In genomic region chr17:61837175-61838051, GRCh38 we compare ENCODE assay signal across 8 cellular contexts. TPM values are rescaled to one million over a fixed set of nuclear protein-coding genes. Genes with fewer than 3 reads are reported as not detected.
A peak's percentile ranks its signal among the peaks of the same experiment; 100 is the strongest.
DNase-seq lines count a peak whose midpoint lies in the region; ATAC-seq, FAIRE-seq and TF ChIP-seq lines count a peak whose summit lies in the region.

No MANE protein-coding gene starts in this region.

- H3K9me3 Mint-ChIP-seq in T-cell: no peaks in the 10 kb centered on the region

- no peaks in the 10 kb centered on the region for H4K20me1 ChIP-seq in keratinocyte (ENCODE audit: control insufficient read depth, extremely low read depth, insufficient read depth, low read length)

- no peak overlapping the region for H3K4me2 ChIP-seq in keratinocyte (ENCODE audit: control insufficient read depth, extremely low read depth, insufficient read depth, low read depth, low read length)

- H3K4me1 Mint-ChIP-seq in T-cell: no peaks in the 10 kb centered on the region

- H3K27ac Mint-ChIP-seq in T-cell: no peak overlapping the region

- H3K9me3 ChIP-seq in keratinocyte (ENCODE audit: control insufficient read depth, low read depth, low read length): no peaks in the 10 kb centered on the region

- POLR2A ChIA-PET in T-cell (lab: Charles Lee): no interaction called here

- H3K27ac ChIP-seq in brain microvascular endothelial cell (no peak overlapping the region), keratinocyte (ENCODE audit: control insufficient read depth, insufficient read depth, low read length) (no peak overlapping the region)

- no peak for FAIRE-seq in keratinocyte (lab: Jason Lieb, UNC)

- no peaks in the 10 kb centered on the region for H3K36me3 ChIP-seq in brain microvascular endothelial cell (replicated peaks)
- H3K36me3 ChIP-seq in keratinocyte (ENCODE audit: control insufficient read depth in 2 of 2, extremely low read depth in 1 of 2, insufficient read depth in 2 of 2, low read length in 2 of 2): peaks cover 0 to 4% of the 10 kb centered on the region in 2 experiments

- dilution Hi-C loops in keratinocyte (cut with MboI; ENCODE audit: extremely low pct_ligation_motif_present, low sequenced_read_pairs): no loop called here

- no peak overlapping the region for H2AFZ ChIP-seq in keratinocyte (ENCODE audit: control insufficient read depth, low read length)

- no peak overlapping the region for H3K4me3 Mint-ChIP-seq in T-cell

- no peaks in the 10 kb centered on the region for H3K27me3 Mint-ChIP-seq in T-cell

- DNase-seq in NCI-H82 (lab: John Stamatoyannopoulos, UW): peak; percentile 84
- no peak for DNase-seq in NCI-H82 treated with DMSO at 0.1 percent for 48 hours (lab: John Stamatoyannopoulos, UW; ENCODE audit: unreplicated experiment)
- DNase-seq in NAMALWA (ENCODE audit: low spot score): peak; percentile 76
- peak in 29 of 34 experiments; percentile 1 to 49 (median 37) for DNase-seq in T-cell
- DNase-seq in brain microvascular endothelial cell: peak; percentile 49
- peak; percentile 2 for DNase-seq in keratinocyte (ENCODE audit: low read depth, low spot score)
- DNase-seq in stimulated activated CD4-positive, alpha-beta T cell treated with anti-CD3 and anti-CD28 coated beads, Interleukin-4, amount 100 ng/mL, for 1 hour: peak; percentile 57

- H3K9ac ChIP-seq in keratinocyte (ENCODE audit: control insufficient read depth, extremely low read depth, insufficient read depth, low read length): no peak overlapping the region

- H3K79me2 ChIP-seq in keratinocyte (ENCODE audit: control insufficient read depth, insufficient read depth, low read length): no peaks in the 10 kb centered on the region

- peaks cover 7% of the 10 kb centered on the region for H3K4me1 ChIP-seq in keratinocyte (ENCODE audit: control insufficient read depth, extremely low read depth, insufficient read depth, low read length)

- H3K9me1 ChIP-seq in keratinocyte (ENCODE audit: control insufficient read depth, extremely low read depth, insufficient read depth, low read length): no peaks in the 10 kb centered on the region

- no peaks in the 10 kb centered on the region for H3K27me3 ChIP-seq in brain microvascular endothelial cell (replicated peaks)
- H3K27me3 ChIP-seq in keratinocyte (ENCODE audit: control insufficient read depth, extremely low read depth, insufficient read depth, low read length): no peaks in the 10 kb centered on the region

- in situ Hi-C loops in brain microvascular endothelial cell (cut with HindIII; ENCODE audit: low pct_ligation_motif_present, low sequenced_read_pairs): no loop called here

- H3K36me3 Mint-ChIP-seq in T-cell: no peaks in the 10 kb centered on the region

- H3K4me3 ChIP-seq in brain microvascular endothelial cell (ENCODE audit: low read depth, low read length) (no peak overlapping the region), keratinocyte (ENCODE audit: control insufficient read depth in 2 of 3, extremely low read depth in 1 of 3, insufficient read depth in 2 of 3, low read depth in 1 of 3, low read length in 3 of 3) (no peak overlapping the region)

- CTCF ChIA-PET in T-cell (lab: Charles Lee): interaction anchor here (0.9 to 1.8 kb wide), 6 partner anchors 8 to 427 kb away, joined by 3 to 7 read pairs (median 4); no protein-coding TSS in a partner anchor

- TF ChIP-seq CTCF in brain microvascular endothelial cell (IDR thresholded peaks at IDR 0.05; ENCODE audit: low read depth, low read length, missing control alignments) (peak; percentile 86), keratinocyte (optimal IDR thresholded peaks at IDR 0.05 in 1 of 3, IDR thresholded peaks at IDR 0.05 in 1 of 3, conservative IDR thresholded peaks at IDR 0.05 in 1 of 3; ENCODE audit: extremely low read depth in 1 of 3, insufficient read depth in 2 of 3, low read length in 3 of 3) (peak; percentile 59 to 81 (median 63))

- peak in 1 of 4 experiments; percentile 42 for ATAC-seq in T-cell (replicated peaks in 1 of 4)
- ATAC-seq in GM18861 (IDR thresholded peaks at IDR 0.05; ENCODE audit: unreplicated experiment): no peak

RNA-seq across cellular contexts. Expression of gene BRIP1, which starts 25.9 kb away (rescaled TPM):
- total RNA-seq in T-cell: 1 to 10 TPM; 1.4 to 3.5 (median 1.7) TPM
- polyA plus RNA-seq in keratinocyte: 1.3 to 4.0 TPM (median 2.7 TPM) in 3 replicates
- 0.49 TPM for polyA plus RNA-seq in keratinocyte (2011; ENCODE audit: low read depth)
- 0.79 and 1.4 TPM in 2 replicates for polyA plus RNA-seq in keratinocyte (2011; cell fraction: cytosol; rRNA removed)
- polyA plus RNA-seq in keratinocyte (2011; cell fraction: nucleus; rRNA removed): 2.0 and 2.6 TPM in 2 replicates
- 0.34 and 2.2 TPM in 2 replicates for polyA plus RNA-seq in keratinocyte (2012; ENCODE audit: low replicate concordance)
- 0.23 to 11.2 TPM (median 2.7 TPM) in 3 replicates for polyA minus RNA-seq in keratinocyte
- polyA minus RNA-seq in keratinocyte (2011; cell fraction: cytosol; rRNA and poly(A)+ RNA removed): 3.3 TPM
- 3.9 and 11.0 TPM in 2 replicates for polyA minus RNA-seq in keratinocyte (2011; cell fraction: nucleus; rRNA and poly(A)+ RNA removed)
